Comparison of ENCODE assay signal across 18 cellular contexts in genomic region chr11:120869097-120869496, GRCh38.
"Had no signal": no experiment of that assay in that cellular context is flagged by ENCODE, and none has a peak within 500 bp of the region (broad histone marks: within the 10 kb centered on the region; RNA-seq: fewer than 3 reads in every experiment).

No MANE protein-coding gene starts in this region.

- H3K4me3 ChIP-seq: pancreas, suprapubic skin, upper lobe of left lung had no signal

- H3K27me3 ChIP-seq: brain microvascular endothelial cell, pancreas, upper lobe of left lung had no signal

- ATAC-seq: activated CD8-positive, alpha-beta memory T cell treated with anti-CD3 and anti-CD28 coated beads, Interleukin-2, amount 10 ng/mL, durations not matched to agents 7 days and 5 days; left lobe of liver; pancreas; stimulated activated naive CD8-positive, alpha-beta T cell treated with anti-CD3 and anti-CD28 coated beads, Interleukin-15, Interleukin-2, amounts not matched to agents 100 U/mL and 50 U/mL, for 24 hours had no signal

- H3K9me3 Mint-ChIP-seq: activated T-cell treated with anti-CD3 and anti-CD28 coated beads, Interleukin-2, amount 50 U/mL, for 24 hours; dendritic cell treated with granulocyte-macrophage colony-stimulating factor and Interleukin-4, amounts not matched to agents 40 ng/mL and 50 ng/mL, for 4 days; memory B cell; nephron progenitor cell had no signal

- H3K4me1 ChIP-seq: pancreas, suprapubic skin, upper lobe of left lung had no signal

- H3K27ac Mint-ChIP-seq: activated CD8-positive, alpha-beta memory T cell treated with anti-CD3 and anti-CD28 coated beads, Interleukin-2, amount 10 ng/mL, durations not matched to agents 7 days and 5 days; activated naive CD8-positive, alpha-beta T cell; activated T-cell treated with anti-CD3 and anti-CD28 coated beads, Interleukin-2, amount 50 U/mL, for 24 hours; dendritic cell treated with granulocyte-macrophage colony-stimulating factor and Interleukin-4, amounts not matched to agents 40 ng/mL and 50 ng/mL, for 4 days; memory B cell; nephron progenitor cell had no signal

- H3K27me3 Mint-ChIP-seq: activated CD8-positive, alpha-beta memory T cell treated with anti-CD3 and anti-CD28 coated beads, Interleukin-2, amount 10 ng/mL, durations not matched to agents 7 days and 5 days had no signal

- H3K36me3 Mint-ChIP-seq: activated CD8-positive, alpha-beta memory T cell treated with anti-CD3 and anti-CD28 coated beads, Interleukin-2, amount 10 ng/mL, durations not matched to agents 7 days and 5 days; activated naive CD8-positive, alpha-beta T cell; memory B cell had no signal

- DNase-seq: activated CD4-positive, alpha-beta T cell treated with anti-CD3 and anti-CD28 coated beads, Interleukin-2, amount 50 U/mL, for 4 hours; activated CD4-positive, CD25-positive, alpha-beta regulatory T cell treated with anti-CD3 and anti-CD28 coated beads, Interleukin-2, amount 50 U/mL, for 72 hours; activated CD8-positive, alpha-beta memory T cell treated with anti-CD3 and anti-CD28 coated beads, Interleukin-2, amount 10 ng/mL, durations not matched to agents 7 days and 5 days; activated gamma-delta T cell; activated T-cell treated with anti-CD3 and anti-CD28 coated beads, Interleukin-2, amount 50 U/mL, for 24 hours; brain microvascular endothelial cell; cerebellar nuclear complex; erythroblast; nephron progenitor cell; pancreas; stimulated activated CD4-positive, alpha-beta T cell treated with anti-CD3 and anti-CD28 coated beads, Interleukin-12 subunit alpha, Interleukin-12 subunit beta, amount 100 ng/mL, for 4 hours; stimulated activated naive CD8-positive, alpha-beta T cell treated with anti-CD3 and anti-CD28 coated beads, Interleukin-15, Interleukin-2, amounts not matched to agents 100 U/mL and 50 U/mL, for 24 hours; upper lobe of left lung had no signal

- H3K27ac ChIP-seq: brain microvascular endothelial cell, pancreas, suprapubic skin, upper lobe of left lung had no signal

- H3K4me3 Mint-ChIP-seq: activated CD8-positive, alpha-beta memory T cell treated with anti-CD3 and anti-CD28 coated beads, Interleukin-2, amount 10 ng/mL, durations not matched to agents 7 days and 5 days; activated naive CD8-positive, alpha-beta T cell; activated T-cell treated with anti-CD3 and anti-CD28 coated beads, Interleukin-2, amount 50 U/mL, for 24 hours; dendritic cell treated with granulocyte-macrophage colony-stimulating factor and Interleukin-4, amounts not matched to agents 40 ng/mL and 50 ng/mL, for 4 days; memory B cell; nephron progenitor cell had no signal

- H3K4me1 Mint-ChIP-seq: activated CD8-positive, alpha-beta memory T cell treated with anti-CD3 and anti-CD28 coated beads, Interleukin-2, amount 10 ng/mL, durations not matched to agents 7 days and 5 days had no signal

- H3K9me3 ChIP-seq: pancreas, suprapubic skin, upper lobe of left lung had no signal

- H3K36me3 ChIP-seq: brain microvascular endothelial cell, pancreas, suprapubic skin, upper lobe of left lung had no signal
